In genomic region chr6:32288426-32288825, GRCh38 we compare ENCODE assay signal across 1 cellular context.
TF ChIP-seq lines count a peak whose summit lies in the region.

No MANE protein-coding gene starts in this region.

TF ChIP-seq in K562, 482 proteins besides CTCF, POLR2A, EP300 and RAD21 (continued from another document and continues in another):
- TF ChIP-seq ZMIZ1 (IDR thresholded peaks at IDR 0.05; ENCODE audit: low read depth in 2 of 2, low read length in 2 of 2): 0 out of 4 replicates have a peak, but pooled peaks of 1 of the 2 experiments have one; percentile 55
- TF ChIP-seq PHB2 (IDR thresholded peaks at IDR 0.05; ENCODE audit: low read depth): no peak
- 0 out of 2 replicates have a peak, but pooled peaks have one; percentile 58 for TF ChIP-seq HEY1 (CRISPR knock-in tag; IDR thresholded peaks at IDR 0.05; ENCODE audit: borderline replicate concordance)
- no peak for TF ChIP-seq ZBED1 (IDR thresholded peaks at IDR 0.05)
- TF ChIP-seq NFIX (CRISPR knock-in tag; IDR thresholded peaks at IDR 0.05; ENCODE audit: low read depth): no peak
- no peak for TF ChIP-seq NCOA1 (IDR thresholded peaks at IDR 0.05; ENCODE audit: low read depth)
- TF ChIP-seq PURB (CRISPR knock-in tag; IDR thresholded peaks at IDR 0.05; ENCODE audit: low read depth): no peak
- TF ChIP-seq SMARCE1 (IDR thresholded peaks at IDR 0.05): peak; percentile 89; the same call in 1 of the 2 replicates
- TF ChIP-seq NCOR1 (IDR thresholded peaks at IDR 0.05): peak; percentile 79
- TF ChIP-seq KAT7 (CRISPR knock-in tag; IDR thresholded peaks at IDR 0.05; ENCODE audit: borderline replicate concordance): no peak
- no peak for TF ChIP-seq FOS (IDR thresholded peaks at IDR 0.05; ENCODE audit: extremely low read depth, insufficient read length)
- TF ChIP-seq SRSF9 (IDR thresholded peaks at IDR 0.05; ENCODE audit: borderline replicate concordance, low read depth, low read length): no peak
- TF ChIP-seq MTA1 (IDR thresholded peaks at IDR 0.05; ENCODE audit: borderline replicate concordance): no peak
- TF ChIP-seq, protein P1, sequence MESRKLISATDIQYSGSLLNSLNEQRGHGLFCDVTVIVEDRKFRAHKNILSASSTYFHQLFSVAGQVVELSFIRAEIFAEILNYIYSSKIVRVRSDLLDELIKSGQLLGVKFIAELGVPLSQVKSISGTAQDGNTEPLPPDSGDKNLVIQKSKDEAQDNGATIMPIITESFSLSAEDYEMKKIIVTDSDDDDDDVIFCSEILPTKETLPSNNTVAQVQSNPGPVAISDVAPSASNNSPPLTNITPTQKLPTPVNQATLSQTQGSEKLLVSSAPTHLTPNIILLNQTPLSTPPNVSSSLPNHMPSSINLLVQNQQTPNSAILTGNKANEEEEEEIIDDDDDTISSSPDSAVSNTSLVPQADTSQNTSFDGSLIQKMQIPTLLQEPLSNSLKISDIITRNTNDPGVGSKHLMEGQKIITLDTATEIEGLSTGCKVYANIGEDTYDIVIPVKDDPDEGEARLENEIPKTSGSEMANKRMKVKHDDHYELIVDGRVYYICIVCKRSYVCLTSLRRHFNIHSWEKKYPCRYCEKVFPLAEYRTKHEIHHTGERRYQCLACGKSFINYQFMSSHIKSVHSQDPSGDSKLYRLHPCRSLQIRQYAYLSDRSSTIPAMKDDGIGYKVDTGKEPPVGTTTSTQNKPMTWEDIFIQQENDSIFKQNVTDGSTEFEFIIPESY (CRISPR knock-in tag; IDR thresholded peaks at IDR 0.05): no peak
- TF ChIP-seq ARID1B (IDR thresholded peaks at IDR 0.05): peak; percentile 96
- TF ChIP-seq MECOM (CRISPR knock-in tag; IDR thresholded peaks at IDR 0.05): no peak
- no peak for TF ChIP-seq MAZ (CRISPR knock-in tag; conservative IDR thresholded peaks at IDR 0.05 in 1 of 2, IDR thresholded peaks at IDR 0.05 in 1 of 2)
- no peak for TF ChIP-seq ATF4 (CRISPR knock-in tag; IDR thresholded peaks at IDR 0.05)
- TF ChIP-seq ZNF253 (CRISPR knock-in tag; conservative IDR thresholded peaks at IDR 0.05): no peak
- no peak for TF ChIP-seq ZFP1 (CRISPR knock-in tag; IDR thresholded peaks at IDR 0.05)
- TF ChIP-seq KLF16 (IDR thresholded peaks at IDR 0.05): peak; percentile 84
- TF ChIP-seq SPI1 (IDR thresholded peaks at IDR 0.05; ENCODE audit: borderline replicate concordance, low read depth, low read length): no peak
- no peak for TF ChIP-seq POU5F1 (IDR thresholded peaks at IDR 0.05; ENCODE audit: borderline replicate concordance, low read depth, low read length, partially characterized antibody)
- TF ChIP-seq L3MBTL2 (IDR thresholded peaks at IDR 0.05): no peak
- no peak for TF ChIP-seq E2F1 (CRISPR knock-in tag; IDR thresholded peaks at IDR 0.05)
- peak; percentile 67; the same call in 1 of the 2 replicates for TF ChIP-seq ZNF766 (CRISPR knock-in tag; conservative IDR thresholded peaks at IDR 0.05)
- TF ChIP-seq PML (IDR thresholded peaks at IDR 0.05; ENCODE audit: low read length): peak; percentile 90
- TF ChIP-seq PBX2 (CRISPR knock-in tag; IDR thresholded peaks at IDR 0.05; ENCODE audit: low read depth): no peak
- peak; percentile 45 for TF ChIP-seq PBX2 (tag; conservative IDR thresholded peaks at IDR 0.05; ENCODE audit: low read depth)
- no peak for TF ChIP-seq MAFK (IDR thresholded peaks at IDR 0.05; ENCODE audit: low read length)
- no peak for TF ChIP-seq ZNF174 (CRISPR knock-in tag; IDR thresholded peaks at IDR 0.05)
- TF ChIP-seq MEIS2 (IDR thresholded peaks at IDR 0.05; ENCODE audit: partially characterized antibody): peak; percentile 11
- TF ChIP-seq ZNF512 (tag; IDR thresholded peaks at IDR 0.05): no peak
- TF ChIP-seq SMARCC2 (IDR thresholded peaks at IDR 0.05; ENCODE audit: low read depth): peak; percentile 71; the same call in 1 of the 2 replicates
- TF ChIP-seq ZNF76 (CRISPR knock-in tag; IDR thresholded peaks at IDR 0.05; ENCODE audit: borderline replicate concordance): no peak
- 0 out of 4 replicates have a peak, but pooled peaks of 1 of the 2 experiments have one; percentile 27 for TF ChIP-seq KDM1A (IDR thresholded peaks at IDR 0.05)
- TF ChIP-seq ZNF639 (CRISPR knock-in tag; conservative IDR thresholded peaks at IDR 0.05 in 1 of 2, IDR thresholded peaks at IDR 0.05 in 1 of 2): peak in 1 of 2 experiments; percentile 53; a peak in 1 of 4 replicates
- TF ChIP-seq DIDO1 (tag; IDR thresholded peaks at IDR 0.05; ENCODE audit: low read depth): no peak
- TF ChIP-seq HDAC6 (IDR thresholded peaks at IDR 0.05; ENCODE audit: low read depth, low read length): no peak
- TF ChIP-seq, protein P2, sequence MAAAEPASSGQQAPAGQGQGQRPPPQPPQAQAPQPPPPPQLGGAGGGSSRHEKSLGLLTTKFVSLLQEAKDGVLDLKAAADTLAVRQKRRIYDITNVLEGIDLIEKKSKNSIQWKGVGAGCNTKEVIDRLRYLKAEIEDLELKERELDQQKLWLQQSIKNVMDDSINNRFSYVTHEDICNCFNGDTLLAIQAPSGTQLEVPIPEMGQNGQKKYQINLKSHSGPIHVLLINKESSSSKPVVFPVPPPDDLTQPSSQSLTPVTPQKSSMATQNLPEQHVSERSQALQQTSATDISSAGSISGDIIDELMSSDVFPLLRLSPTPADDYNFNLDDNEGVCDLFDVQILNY (CRISPR knock-in tag; IDR thresholded peaks at IDR 0.05): no peak
